ENCODE assay signal across 1 cellular context in genomic region chr19:11935829-11936228, GRCh38. TPM values are rescaled to one million over a fixed set of nuclear protein-coding genes. Genes with fewer than 3 reads are reported as not detected.
"Had no signal": no experiment of that assay in that cellular context is flagged by ENCODE, and none has a peak within 500 bp of the region (broad histone marks: within the 10 kb centered on the region; RNA-seq: fewer than 3 reads in every experiment).

No MANE protein-coding gene starts in this region.

RNA-seq across cellular contexts. Expression of gene ZNF763, which starts 29.0 kb away (rescaled TPM):
- total RNA-seq: H7 had no signal
